ENCODE assay signal across 17 cellular contexts in the genomic region with DNA sequence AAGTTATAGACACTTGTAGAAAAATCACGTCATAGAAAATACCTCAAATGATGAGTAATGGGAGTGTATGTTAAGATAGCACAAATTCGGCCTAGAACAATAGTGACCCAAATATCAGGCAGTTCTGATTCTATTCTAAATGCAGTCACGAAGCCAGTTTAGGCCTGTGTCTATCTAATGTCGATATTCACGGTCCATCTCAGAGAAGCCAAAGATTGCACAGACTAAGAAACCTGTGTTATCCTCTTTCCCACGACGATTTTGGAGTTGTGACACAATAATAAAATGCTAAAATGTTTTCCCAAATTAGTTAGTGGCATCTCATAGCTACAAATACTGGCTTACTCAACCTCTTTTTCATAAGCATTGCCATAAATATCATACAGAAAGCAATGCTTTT. TPM values are rescaled to one million over a fixed set of nuclear protein-coding genes. Genes with fewer than 3 reads are reported as not detected.
DNase-seq lines count a peak whose midpoint lies in the region; ATAC-seq and TF ChIP-seq lines count a peak whose summit lies in the region.
"Had no signal": no experiment of that assay in that cellular context is flagged by ENCODE, and none has a peak within 500 bp of the region (broad histone marks: within the 10 kb centered on the region; RNA-seq: fewer than 3 reads in every experiment).

No MANE protein-coding gene starts in this region.

- H3K9me3 ChIP-seq in thymus (ENCODE audit: control insufficient read depth) (no peaks in the 10 kb centered on the region), upper lobe of left lung (no peaks in the 10 kb centered on the region), BE2C (no peaks in the 10 kb centered on the region)
- H3K9me3 ChIP-seq: pancreas, tibial artery had no signal

- no peaks in the 10 kb centered on the region for H3K27me3 ChIP-seq in thymus (ENCODE audit: control insufficient read depth, insufficient read depth)
- no peaks in the 10 kb centered on the region for H3K27me3 ChIP-seq in upper lobe of left lung
- H3K27me3 ChIP-seq in BE2C = peaks cover 26% of the 10 kb centered on the region
- H3K27me3 ChIP-seq: pancreas, tibial artery had no signal

- H3K4me3 ChIP-seq in thymus (ENCODE audit: low read length) (no peak overlapping the region), upper lobe of left lung (no peak overlapping the region), BE2C (ENCODE audit: low read depth, low read length) (no peak overlapping the region)
- H3K4me3 ChIP-seq: pancreas, tibial artery had no signal

- no peak for TF ChIP-seq EP300 in upper lobe of left lung (IDR thresholded peaks at IDR 0.05)

- CTCF ChIA-PET in activated CD4-positive, alpha-beta memory T cell treated with anti-CD3 and anti-CD28 coated beads, Interleukin-2, amount 10 ng/mL, durations not matched to agents 7 days and 5 days (lab: Charles Lee) = interaction anchor here (1.1 to 2.8 kb wide), 4 partner anchors 10 to 27 kb away, joined by 4 to 8 read pairs (median 6); no protein-coding TSS in a partner anchor

- 95% methylated on average over 7 of the region's 7 CpGs for WGBS in thymus
- 83 to 90% methylated on average over 7 of the region's 7 CpGs for WGBS in upper lobe of left lung, 2 donors

- H3K4me1 Mint-ChIP-seq in stimulated activated naive CD8-positive, alpha-beta T cell treated with anti-CD3 and anti-CD28 coated beads, Interleukin-15, Interleukin-2, amounts not matched to agents 100 ng/mL and 50 ng/mL, for 24 hours (ENCODE audit: low read depth) = peaks cover 85% of the 10 kb centered on the region
- peaks cover 64% of the 10 kb centered on the region for H3K4me1 Mint-ChIP-seq in activated CD4-positive, alpha-beta memory T cell treated with anti-CD3 and anti-CD28 coated beads, Interleukin-2, amount 10 ng/mL, durations not matched to agents 7 days and 5 days
- peaks cover 26% of the 10 kb centered on the region for H3K4me1 Mint-ChIP-seq in endothelial cell (ENCODE audit: unreplicated experiment)

- H3K4me1 ChIP-seq in thymus (ENCODE audit: control insufficient read depth, insufficient read depth, low read length) = peaks cover 9% of the 10 kb centered on the region
- H3K4me1 ChIP-seq in upper lobe of left lung = peaks cover 13 to 16% (median 15%) of the 10 kb centered on the region in 4 donors
- no peaks in the 10 kb centered on the region; the same call in 1 of the 2 replicates for H3K4me1 ChIP-seq in BE2C

- H3K4me3 Mint-ChIP-seq in stimulated activated naive CD8-positive, alpha-beta T cell treated with anti-CD3 and anti-CD28 coated beads, Interleukin-15, Interleukin-2, amounts not matched to agents 100 ng/mL and 50 ng/mL, for 24 hours = peak overlapping the region; percentile 90
- H3K4me3 Mint-ChIP-seq in activated CD4-positive, alpha-beta memory T cell treated with anti-CD3 and anti-CD28 coated beads, Interleukin-2, amount 10 ng/mL, durations not matched to agents 7 days and 5 days = peak overlapping the region; percentile 51
- H3K4me3 Mint-ChIP-seq in endothelial cell (ENCODE audit: unreplicated experiment) = no peak overlapping the region

- ATAC-seq in stimulated activated naive CD8-positive, alpha-beta T cell treated with anti-CD3 and anti-CD28 coated beads, Interleukin-15, Interleukin-2, amounts not matched to agents 100 U/mL and 50 U/mL, for 24 hours = no peak
- no peak for ATAC-seq in upper lobe of left lung (ENCODE audit: low FRiP score in 2 of 2)
- ATAC-seq: left colon, pancreas had no signal

- POLR2A ChIA-PET in activated CD4-positive, alpha-beta memory T cell treated with anti-CD3 and anti-CD28 coated beads, Interleukin-2, amount 10 ng/mL, durations not matched to agents 7 days and 5 days (lab: Charles Lee) = interaction anchor here (1.4 to 8.2 kb wide), 5 partner anchors 12 to 121 kb away, joined by 5 to 168 read pairs (median 7); no protein-coding TSS in a partner anchor

- DNase-seq in stimulated activated naive CD8-positive, alpha-beta T cell treated with anti-CD3 and anti-CD28 coated beads, Interleukin-15, Interleukin-2, amounts not matched to agents 100 U/mL and 50 U/mL, for 24 hours = no peak
- DNase-seq in activated CD4-positive, alpha-beta memory T cell treated with anti-CD3 and anti-CD28 coated beads, Interleukin-2, amount 10 ng/mL, durations not matched to agents 7 days and 5 days = no peak
- no peak for DNase-seq in endothelial cell (ENCODE audit: low spot score)
- no peak for DNase-seq in upper lobe of left lung
- no peak for DNase-seq in BE2C
- no peak for DNase-seq in NCI-H2081 treated with DMSO at 0.1 percent for 48 hours (lab: John Stamatoyannopoulos, UW)
- DNase-seq: activated gamma-delta T cell; hypothalamus; left colon; NCI-H1694; NCI-H446 treated with DMSO at 0.1 percent for 48 hours; pancreas; SHP77; stimulated activated CD4-positive, alpha-beta T cell treated with anti-CD3 and anti-CD28 coated beads, Interleukin-4, amount 100 ng/mL, for 4 hours; tibial artery had no signal

- TF ChIP-seq CTCF in endothelial cell (IDR thresholded peaks at IDR 0.05; ENCODE audit: unreplicated experiment) (no peak), upper lobe of left lung (IDR thresholded peaks at IDR 0.05) (no peak), BE2C (IDR thresholded peaks at IDR 0.05; ENCODE audit: low read depth, low read length) (no peak)

- H3K27ac ChIP-seq in thymus (ENCODE audit: low read depth) (peak overlapping the region; percentile 26), upper lobe of left lung (no peak overlapping the region)
- H3K27ac ChIP-seq: pancreas had no signal

- no peaks in the 10 kb centered on the region for H3K36me3 ChIP-seq in thymus (ENCODE audit: control insufficient read depth, insufficient read depth)
- H3K36me3 ChIP-seq in upper lobe of left lung = no peaks in the 10 kb centered on the region
- no peaks in the 10 kb centered on the region for H3K36me3 ChIP-seq in BE2C
- H3K36me3 ChIP-seq: pancreas, tibial artery had no signal

- no peak for TF ChIP-seq POLR2A in upper lobe of left lung (IDR thresholded peaks at IDR 0.05)

- H3K9me3 Mint-ChIP-seq in stimulated activated naive CD8-positive, alpha-beta T cell treated with anti-CD3 and anti-CD28 coated beads, Interleukin-15, Interleukin-2, amounts not matched to agents 100 ng/mL and 50 ng/mL, for 24 hours = no peaks in the 10 kb centered on the region
- H3K9me3 Mint-ChIP-seq in activated CD4-positive, alpha-beta memory T cell treated with anti-CD3 and anti-CD28 coated beads, Interleukin-2, amount 10 ng/mL, durations not matched to agents 7 days and 5 days = no peaks in the 10 kb centered on the region
- no peaks in the 10 kb centered on the region for H3K9me3 Mint-ChIP-seq in endothelial cell (ENCODE audit: unreplicated experiment)

- peaks cover 45% of the 10 kb centered on the region for H3K36me3 Mint-ChIP-seq in stimulated activated naive CD8-positive, alpha-beta T cell treated with anti-CD3 and anti-CD28 coated beads, Interleukin-15, Interleukin-2, amounts not matched to agents 100 ng/mL and 50 ng/mL, for 24 hours (ENCODE audit: low read depth)
- H3K36me3 Mint-ChIP-seq in activated CD4-positive, alpha-beta memory T cell treated with anti-CD3 and anti-CD28 coated beads, Interleukin-2, amount 10 ng/mL, durations not matched to agents 7 days and 5 days (ENCODE audit: low read depth) = peaks cover 19% of the 10 kb centered on the region
- H3K36me3 Mint-ChIP-seq in endothelial cell (ENCODE audit: low read depth, unreplicated experiment) = peaks cover 8% of the 10 kb centered on the region

- H3K27ac Mint-ChIP-seq in stimulated activated naive CD8-positive, alpha-beta T cell treated with anti-CD3 and anti-CD28 coated beads, Interleukin-15, Interleukin-2, amounts not matched to agents 100 ng/mL and 50 ng/mL, for 24 hours = peak overlapping the region; percentile 98
- H3K27ac Mint-ChIP-seq in activated CD4-positive, alpha-beta memory T cell treated with anti-CD3 and anti-CD28 coated beads, Interleukin-2, amount 10 ng/mL, durations not matched to agents 7 days and 5 days = peak overlapping the region; percentile 75
- peak overlapping the region; percentile 19 for H3K27ac Mint-ChIP-seq in endothelial cell (ENCODE audit: unreplicated experiment)

- H3K27me3 Mint-ChIP-seq in stimulated activated naive CD8-positive, alpha-beta T cell treated with anti-CD3 and anti-CD28 coated beads, Interleukin-15, Interleukin-2, amounts not matched to agents 100 ng/mL and 50 ng/mL, for 24 hours = peaks cover 3% of the 10 kb centered on the region
- H3K27me3 Mint-ChIP-seq in activated CD4-positive, alpha-beta memory T cell treated with anti-CD3 and anti-CD28 coated beads, Interleukin-2, amount 10 ng/mL, durations not matched to agents 7 days and 5 days = no peaks in the 10 kb centered on the region
- peaks cover 14% of the 10 kb centered on the region for H3K27me3 Mint-ChIP-seq in endothelial cell (ENCODE audit: unreplicated experiment)

RNA-seq across cellular contexts. Expression of a gene that starts 4.0 kb away (rescaled TPM):
- total RNA-seq in activated CD4-positive, alpha-beta memory T cell treated with anti-CD3 and anti-CD28 coated beads, Interleukin-2, amount 10 ng/mL, durations not matched to agents 7 days and 5 days = 10 to 100 TPM; 30.5 to 32.8 TPM
- total RNA-seq in endothelial cell (ENCODE audit: unreplicated experiment) = 15.6 TPM
- polyA plus RNA-seq in thymus = 11.6 TPM
- total RNA-seq in upper lobe of left lung = 10 to 100 TPM; 10.4 to 32.5 (median 19.6) TPM
- polyA plus RNA-seq in BE2C (2012; ENCODE audit: insufficient read depth, insufficient read length, low read depth) = 0.51 TPM

Comparison
In these comparisons a context has a peak if more than half of its experiments do, and no peak if none do; other contexts are left out.
1. H3K27ac Mint-ChIP-seq: peak in every context shown above with its lines; median percentile 98 in stimulated activated naive CD8-positive, alpha-beta T cell treated with anti-CD3 and anti-CD28 coated beads, Interleukin-15, Interleukin-2, amounts not matched to agents 100 ng/mL and 50 ng/mL, for 24 hours; 75 in activated CD4-positive, alpha-beta memory T cell treated with anti-CD3 and anti-CD28 coated beads, Interleukin-2, amount 10 ng/mL, durations not matched to agents 7 days and 5 days; 19 in endothelial cell.